25 cellular contexts compared by ENCODE assay signal in genomic region chr10:105149371-105149871, GRCh38.
DNase-seq lines count a peak whose midpoint lies in the region; ATAC-seq and TF ChIP-seq lines count a peak whose summit lies in the region.
"Had no signal": no experiment of that assay in that cellular context is flagged by ENCODE, and none has a peak within 500 bp of the region (broad histone marks: within the 10 kb centered on the region; RNA-seq: fewer than 3 reads in every experiment).

No MANE protein-coding gene starts in this region.

- DNase-seq in A172 (ENCODE audit: low spot score) (peak; percentile 79), LoVo (ENCODE audit: low spot score) (peak; percentile 41), astrocyte of the spinal cord (ENCODE audit: low read depth, low spot score) (peak; percentile 55), iris pigment epithelial cell (ENCODE audit: low read depth) (peak; percentile 1), stomach (no peak), GF-D8 (lab: John Stamatoyannopoulos, UW) (no peak)
- DNase-seq in activated T-cell treated with anti-CD3 and anti-CD28 coated beads, Interleukin-2, amount 50 U/mL, for 72 hours: no peak
- DNase-seq: 8988T; activated CD4-positive, alpha-beta T cell treated with anti-CD3 and anti-CD28 coated beads, Interleukin-2, amount 50 U/mL, for 4 hours; activated CD8-positive, alpha-beta memory T cell treated with anti-CD3 and anti-CD28 coated beads, Interleukin-2, amount 50 U/mL, for 48 hours; activated effector memory CD4-positive, alpha-beta T cell treated with anti-CD3 and anti-CD28 coated beads, Interleukin-2, amount 50 U/mL, for 16 hours; central memory CD4-positive, alpha-beta T cell; dorsolateral prefrontal cortex; gastrocnemius medialis; IMR-90; islet precursor cell; NCI-H510A treated with DMSO at 0.1 percent for 48 hours; occipital lobe; retina; trophoblast cell had no signal

- H3K36me3 Mint-ChIP-seq in activated T-cell treated with anti-CD3 and anti-CD28 coated beads, Interleukin-2, amount 50 U/mL, for 72 hours (ENCODE audit: insufficient read depth in 2 of 2): peaks cover 0 to 2% of the 10 kb centered on the region in 2 donors

- H3K36me3 ChIP-seq in stomach: no peaks in the 10 kb centered on the region
- H3K36me3 ChIP-seq: BLaER1, gastrocnemius medialis had no signal

- intact Hi-C loops in stomach (cut with DNase I; ENCODE audit: low total_unique reads): no loop called here

- no peaks in the 10 kb centered on the region for H3K4me1 ChIP-seq in stomach
- H3K4me1 ChIP-seq: BLaER1, gastrocnemius medialis had no signal

- no peak overlapping the region for H3K27ac ChIP-seq in stomach
- H3K27ac ChIP-seq: BLaER1, dorsolateral prefrontal cortex, gastrocnemius medialis, SK-N-MC had no signal

- no peaks in the 10 kb centered on the region for H3K27me3 Mint-ChIP-seq in activated T-cell treated with anti-CD3 and anti-CD28 coated beads, Interleukin-2, amount 50 U/mL, for 72 hours (ENCODE audit: low read depth)

- H3K9me3 Mint-ChIP-seq in activated T-cell treated with anti-CD3 and anti-CD28 coated beads, Interleukin-2, amount 50 U/mL, for 72 hours: no peaks in the 10 kb centered on the region

- no peak for TF ChIP-seq EP300 in stomach (IDR thresholded peaks at IDR 0.05)

- no peak for TF ChIP-seq POLR2A in stomach (IDR thresholded peaks at IDR 0.05)

- TF ChIP-seq CTCF in astrocyte of the spinal cord (IDR thresholded peaks at IDR 0.05; ENCODE audit: low read depth, low read length) (no peak), stomach (IDR thresholded peaks at IDR 0.05) (no peak)

- in situ Hi-C loops in astrocyte of the spinal cord (cut with HindIII; ENCODE audit: low sequenced_read_pairs): no loop called here

- no peak for ATAC-seq in activated T-cell treated with anti-CD3 and anti-CD28 coated beads, Interleukin-2, amount 50 U/mL, for 72 hours (replicated peaks in 1 of 2)
- no peak for ATAC-seq in HG02610 (IDR thresholded peaks at IDR 0.05; ENCODE audit: unreplicated experiment)
- ATAC-seq: gastrocnemius medialis, Panc1 had no signal

- H3K27me3 ChIP-seq in stomach: no peaks in the 10 kb centered on the region
- H3K27me3 ChIP-seq: BLaER1, gastrocnemius medialis had no signal

- H3K4me3 ChIP-seq in astrocyte of the spinal cord (ENCODE audit: low read depth, low read length) (no peak overlapping the region), stomach (no peak overlapping the region)
- H3K4me3 ChIP-seq: BLaER1, dorsolateral prefrontal cortex, gastrocnemius medialis, SK-N-MC had no signal

- no peaks in the 10 kb centered on the region for H3K9me3 ChIP-seq in stomach
- H3K9me3 ChIP-seq: BLaER1, Caco-2, gastrocnemius medialis had no signal

- no peaks in the 10 kb centered on the region for H3K4me1 Mint-ChIP-seq in activated T-cell treated with anti-CD3 and anti-CD28 coated beads, Interleukin-2, amount 50 U/mL, for 72 hours (ENCODE audit: low read depth)

- H3K27ac Mint-ChIP-seq in activated T-cell treated with anti-CD3 and anti-CD28 coated beads, Interleukin-2, amount 50 U/mL, for 72 hours: no peak overlapping the region

- H3K4me3 Mint-ChIP-seq in activated T-cell treated with anti-CD3 and anti-CD28 coated beads, Interleukin-2, amount 50 U/mL, for 72 hours: no peak overlapping the region

Comparison
In these comparisons a context has a peak if more than half of its experiments do, and no peak if none do; other contexts are left out.
1. DNase-seq: peak in A172 (single experiment), LoVo (single experiment), astrocyte of the spinal cord (single experiment) and iris pigment epithelial cell (single experiment); none in stomach (single experiment), GF-D8 (single experiment) and activated T-cell treated with anti-CD3 and anti-CD28 coated beads, Interleukin-2, amount 50 U/mL, for 72 hours (0 of 2).